In genomic region chr3:48137425-48137999, GRCh38 we compare ENCODE assay signal across 18 cellular contexts. TPM values are rescaled to one million over a fixed set of nuclear protein-coding genes. Genes with fewer than 3 reads are reported as not detected.
DNase-seq lines count a peak whose midpoint lies in the region; ATAC-seq, FAIRE-seq and TF ChIP-seq lines count a peak whose summit lies in the region.
"Had no signal": no experiment of that assay in that cellular context is flagged by ENCODE, and none has a peak within 500 bp of the region (broad histone marks: within the 10 kb centered on the region; RNA-seq: fewer than 3 reads in every experiment).

No MANE protein-coding gene starts in this region.

- intact Hi-C loops in K562 (cut with micrococcal nuclease) (no loop called here), posterior vena cava (cut with DNase I) (no loop called here)

- 32% methylated on average over 7 of the region's 7 CpGs for WGBS in K562 (ENCODE audit: insufficient coverage, low coverage, missing lambda C conversion rate)
- 85% methylated on average over 7 of the region's 7 CpGs; no CpG with 5 or more reads in 1 of the 2 experiments for WGBS in H1 (ENCODE audit: extremely low coverage in 1 of 2, insufficient coverage in 1 of 2, insufficient read length in 1 of 2, insufficient replicate concordance in 2 of 2, low coverage in 1 of 2, low lambda C conversion rate in 2 of 2, missing lambda C conversion rate in 1 of 2), 2 experiments

- in situ Hi-C loops in K562 (cut with MboI): no loop called here

- no peaks in the 10 kb centered on the region for H3K9me1 ChIP-seq in K562 (ENCODE audit: control insufficient read depth, insufficient read depth, low read length)

- H2BK15ac ChIP-seq in H1 (ENCODE audit: low read length): no peak overlapping the region

- H3K36me3 ChIP-seq in K562 (ENCODE audit: control insufficient read depth, insufficient read depth, low read length) (no peaks in the 10 kb centered on the region), H1 (ENCODE audit: control insufficient read depth in 2 of 4, insufficient read depth in 4 of 4, low read length in 3 of 4) (no peaks in the 10 kb centered on the region)
- H3K36me3 ChIP-seq: BLaER1 had no signal

- H3K4me1 ChIP-seq in K562 (replicated peaks in 1 of 2; ENCODE audit: control insufficient read depth in 2 of 2, insufficient read depth in 2 of 2, low read length in 2 of 2) (peaks cover 0 to 4% of the 10 kb centered on the region in 2 experiments; a peak in 2 of 5 replicates), H1 (replicated peaks in 1 of 4; ENCODE audit: control insufficient read depth in 3 of 4, insufficient read depth in 4 of 4, low read length in 3 of 4) (peaks cover 0 to 4% (median 3%) of the 10 kb centered on the region in 4 experiments; a peak in 3 of 7 replicates)

- no peak overlapping the region for H3K56ac ChIP-seq in H1 (replicated peaks; ENCODE audit: insufficient read length, low read depth, low read length)

- no peak overlapping the region for H2AK5ac ChIP-seq in H1 (ENCODE audit: low read depth, low read length)

- H3K14ac ChIP-seq in H1 (ENCODE audit: insufficient read length): no peak overlapping the region

- no peak for DNase-seq in K562 (ENCODE audit: extremely low read depth in 1 of 4, low spot score in 3 of 4)
- no peak for DNase-seq in H1 (ENCODE audit: low read depth in 1 of 2, low spot score in 2 of 2)
- DNase-seq in NCI-H2107 treated with DMSO at 0.1 percent for 48 hours (lab: John Stamatoyannopoulos, UW; ENCODE audit: unreplicated experiment): no peak
- DNase-seq in posterior vena cava (ENCODE audit: low spot score): no peak
- no peak for DNase-seq in stimulated activated CD4-positive, alpha-beta T cell treated with anti-CD3 and anti-CD28 coated beads, Interleukin-2, amount 100 ng/mL, for 48 hours
- DNase-seq: Calu3; CD4-positive, alpha-beta memory T cell; DMS79 treated with DMSO at 0.1 percent for 48 hours; GF-D8; H7; HFFc6 had no signal

- H3K79me1 ChIP-seq in H1 (ENCODE audit: low read depth, low read length): no peaks in the 10 kb centered on the region

- TF ChIP-seq CTCF in K562 (IDR thresholded peaks at IDR 0.05 in 2 of 3, conservative IDR thresholded peaks at IDR 0.05 in 1 of 3; ENCODE audit: insufficient read depth in 2 of 3, low read depth in 1 of 3, low read length in 3 of 3): no peak
- TF ChIP-seq CTCF in H1 (IDR thresholded peaks at IDR 0.05; ENCODE audit: control extremely low read depth in 1 of 3, insufficient read depth in 1 of 3, low read depth in 1 of 3, low read length in 3 of 3): no peak

- H3K9me3 ChIP-seq in K562 (replicated peaks; ENCODE audit: control insufficient read depth, insufficient read depth, low read depth, low read length) (no peaks in the 10 kb centered on the region), H1 (ENCODE audit: insufficient read depth in 2 of 2, low read depth in 1 of 2, low read length in 1 of 2) (no peaks in the 10 kb centered on the region)
- H3K9me3 ChIP-seq: BLaER1 had no signal

- no peaks in the 10 kb centered on the region for H3K23me2 ChIP-seq in H1 (ENCODE audit: low read depth, low read length)

- no peak overlapping the region for H3K4ac ChIP-seq in H1 (replicated peaks; ENCODE audit: insufficient read length, low read depth, low read length)

- no peak overlapping the region for H2BK20ac ChIP-seq in H1 (ENCODE audit: low read length)

- H2BK5ac ChIP-seq in H1 (ENCODE audit: low read depth, low read length): no peak overlapping the region

- TF ChIP-seq POLR2A in K562 (conservative IDR thresholded peaks at IDR 0.05) (no peak), H1 (IDR thresholded peaks at IDR 0.05; ENCODE audit: control extremely low read depth in 1 of 2, low read depth in 2 of 2, low read length in 2 of 2) (no peak)

- TF ChIP-seq RAD21 in K562 (CRISPR knock-in tag; conservative IDR thresholded peaks at IDR 0.05 in 1 of 2, IDR thresholded peaks at IDR 0.05 in 1 of 2): no peak
- TF ChIP-seq RAD21 in H1 (IDR thresholded peaks at IDR 0.05 in 1 of 2, conservative IDR thresholded peaks at IDR 0.05 in 1 of 2; ENCODE audit: low read depth in 2 of 2, low read length in 2 of 2): no peak

- POLR2A ChIA-PET in K562 (lab: Yijun Ruan, JAX) (interaction anchor here (0.6 kb wide), 1 partner anchor 593 kb away, joined by 5 read pairs; no protein-coding TSS in a partner anchor), H1 (lab: Charles Lee; ENCODE audit: partially characterized antibody) (no interaction called here)

- no peak for ATAC-seq in K562
- ATAC-seq in esophagus mucosa: peak; percentile 72
- ATAC-seq: GM23338, HCT116 had no signal

- no peak overlapping the region for H4K91ac ChIP-seq in H1 (replicated peaks; ENCODE audit: insufficient read length, low read length)

- H3K27ac ChIP-seq in K562 (ENCODE audit: extremely low read depth, low read depth, low read length): no peak overlapping the region
- no peak overlapping the region for H3K27ac ChIP-seq in H1 (ENCODE audit: low read depth, low read length)
- H3K27ac ChIP-seq: BLaER1, HL-60 had no signal

- H3K79me2 ChIP-seq in K562 (ENCODE audit: control insufficient read depth, insufficient read depth, low read length): no peaks in the 10 kb centered on the region
- no peaks in the 10 kb centered on the region for H3K79me2 ChIP-seq in H1 (ENCODE audit: control insufficient read depth in 1 of 2, insufficient read depth in 2 of 2, low read length in 2 of 2)

- FAIRE-seq in K562 (lab: Jason Lieb, UNC): no peak
- no peak for FAIRE-seq in H1 (lab: Jason Lieb, UNC)
- FAIRE-seq: A204.1 had no signal

- H2BK120ac ChIP-seq in H1 (replicated peaks; ENCODE audit: low read depth, low read length): no peak overlapping the region

- BruUV-seq in K562 (replicated peaks; lab: Mats Ljungman, UMichigan): no TSS peak

- CTCF ChIA-PET in K562 (lab: Yijun Ruan, JAX; ENCODE audit: low intra/inter-chr PET ratio) (no interaction called here), H1 (lab: Charles Lee; ENCODE audit: partially characterized antibody) (interaction anchor here (1.2 to 6.3 kb wide), 2 partner anchors 13 to 15 kb away, joined by 3 to 68 read pairs; no protein-coding TSS in a partner anchor)

- H4K20me1 ChIP-seq in K562 (replicated peaks; ENCODE audit: control insufficient read depth, insufficient read depth, low read length) (no peaks in the 10 kb centered on the region), H1 (replicated peaks in 1 of 2; ENCODE audit: control insufficient read depth in 1 of 2, insufficient read depth in 2 of 2, low read length in 2 of 2) (no peaks in the 10 kb centered on the region)
- H4K20me1 ChIP-seq: BLaER1 had no signal

- no peak overlapping the region for H3K23ac ChIP-seq in H1 (ENCODE audit: insufficient read length)

- no peak overlapping the region for H4K8ac ChIP-seq in H1 (ENCODE audit: extremely low read depth, insufficient read depth, low read length)

- no peak overlapping the region for H3K18ac ChIP-seq in H1 (ENCODE audit: extremely low read depth, low read length)

- H2AFZ ChIP-seq in K562 (ENCODE audit: low read depth, low read length) (0 out of 2 replicates have a peak overlapping the region, but pooled peaks have one; percentile 56), H1 (ENCODE audit: low read length) (no peak overlapping the region)
- H2AFZ ChIP-seq: GM23338 had no signal

- H2BK12ac ChIP-seq in H1 (ENCODE audit: low read depth, low read length): peak overlapping the region; percentile 50; the same call in 1 of the 2 replicates

- peaks cover 0 to 4% of the 10 kb centered on the region in 2 experiments; a peak in 2 of 5 replicates for H3K27me3 ChIP-seq in K562 (ENCODE audit: control insufficient read depth in 2 of 2, insufficient read depth in 2 of 2, low read length in 2 of 2)
- H3K27me3 ChIP-seq in H1 (replicated peaks in 1 of 4; ENCODE audit: control insufficient read depth in 3 of 4, extremely low read depth in 1 of 4, insufficient read depth in 3 of 4, low read length in 3 of 4): no peaks in the 10 kb centered on the region
- H3K27me3 ChIP-seq: BLaER1 had no signal

- H3K9ac ChIP-seq in K562 (ENCODE audit: insufficient read depth in 1 of 2, low read depth in 2 of 2, low read length in 2 of 2): no peak overlapping the region
- no peak overlapping the region for H3K9ac ChIP-seq in H1 (replicated peaks in 1 of 4; ENCODE audit: extremely low read depth in 1 of 4, low read depth in 3 of 4, low read length in 3 of 4)
- H3K9ac ChIP-seq: BLaER1 had no signal

- H3K4me2 ChIP-seq in K562 (ENCODE audit: insufficient read depth, low read length) (no peak overlapping the region), H1 (ENCODE audit: insufficient read depth in 1 of 2, low read depth in 2 of 2, low read length in 2 of 2) (no peak overlapping the region)
- H3K4me2 ChIP-seq: GM23338 had no signal

- no peak for TF ChIP-seq EP300 in K562 (IDR thresholded peaks at IDR 0.05; ENCODE audit: low read length)
- no peak for TF ChIP-seq EP300 in H1 (IDR thresholded peaks at IDR 0.05; ENCODE audit: borderline replicate concordance in 1 of 2, low read depth in 2 of 2, low read length in 2 of 2)

- H4K5ac ChIP-seq in H1 (ENCODE audit: insufficient read length, low read depth, low read length): no peak overlapping the region

- no peak overlapping the region for H3K4me3 ChIP-seq in K562
- H3K4me3 ChIP-seq in H1 (ENCODE audit: extremely low read depth in 1 of 4, insufficient read depth in 2 of 4, low read depth in 3 of 4, low read length in 4 of 4): no peak overlapping the region
- H3K4me3 ChIP-seq: BLaER1, GM23338 had no signal

RNA-seq across cellular contexts. Expression of gene CDC25A, which starts 50.7 kb away (rescaled TPM):
- 39.9 and 44.1 TPM in 2 replicates for total RNA-seq in K562 (2011; cell fraction: chromatin; rRNA removed; ENCODE audit: low replicate concordance)
- 24.7 and 27.9 TPM in 2 replicates for total RNA-seq in K562 (2011; cell fraction: nucleolus; rRNA removed)
- 21.5 and 23.1 TPM in 2 replicates for total RNA-seq in K562 (2011; cell fraction: nucleoplasm; rRNA removed)
- total RNA-seq in K562 (2014; rRNA removed) (53.9 and 61.3 TPM in 2 replicates), K562 (2014; rRNA removed; fragmentation: Illumina TruSeq; extraction: Trizol) (52.2 and 53.9 TPM in 2 replicates), K562 (2015; rRNA removed; fragmentation: Illumina TruSeq; extraction: Trizol) (45.6 and 51.8 TPM in 2 replicates), K562 (2021) (52.0 and 59.2 TPM in 2 replicates), esophagus mucosa (3.8 TPM), posterior vena cava (under 1 TPM; 0.43 to 0.65 TPM)
- polyA plus RNA-seq in K562 (2011; rRNA removed) (27.0 and 35.8 TPM in 2 replicates), K562 (2014; fragmentation: Illumina TruSeq; extraction: Trizol) (46.5 and 56.2 TPM in 2 replicates), K562 (2014; fragmentation: Nextera tagmentation; extraction: Ambion mirVana) (1 to 10 TPM; 3.4 to 5.0 TPM), K562 (2014; rRNA removed) (30.3 and 34.7 TPM in 2 replicates), H1 (2011; rRNA removed) (20.7 and 22.2 TPM in 2 replicates)
- 19.2 and 35.0 TPM in 2 replicates for polyA plus RNA-seq in K562 (2011; cell fraction: cytosol; rRNA removed)
- 14.7 and 15.2 TPM in 2 replicates for polyA plus RNA-seq in K562 (2011; cell fraction: nucleus; rRNA removed)
- polyA plus RNA-seq in K562 (2012): 19.6 and 29.2 TPM in 2 replicates
- polyA minus RNA-seq in K562 (2011; rRNA and poly(A)+ RNA removed): 42.7 and 45.9 TPM in 2 replicates
- 30.5 and 32.1 TPM in 2 replicates for polyA minus RNA-seq in K562 (2011; cell fraction: cytosol; rRNA and poly(A)+ RNA removed)
- polyA minus RNA-seq in K562 (2011; cell fraction: nucleus; rRNA and poly(A)+ RNA removed): 15.9 and 16.6 TPM in 2 replicates
- total RNA-seq in H1 (2021; fragmentation: NEBNext Ultra II Directional; extraction: Animal tissue kit (Norgen Biotek cat#: 25700)): 62.1 and 65.0 TPM in 2 replicates
- polyA plus RNA-seq in H1 (2011; cell fraction: cytosol; rRNA removed): 24.8 TPM
- polyA plus RNA-seq in H1 (2011; cell fraction: nucleus; rRNA removed): 24.2 TPM
- polyA plus RNA-seq in H1 (2012, experiment 1 of 2): 42.7 to 47.8 TPM (median 46.8 TPM) in 4 replicates
- 34.1 TPM for polyA plus RNA-seq in H1 (2012, experiment 2 of 2)
- polyA plus RNA-seq in H1 (2013, experiment 1 of 2): 32.1 TPM
- polyA plus RNA-seq in H1 (2013, experiment 2 of 2): 32.0 TPM
- 52.1 and 67.6 TPM in 2 replicates for polyA minus RNA-seq in H1 (2011; rRNA and poly(A)+ RNA removed)
- 57.9 TPM for polyA minus RNA-seq in H1 (2011; cell fraction: cytosol; rRNA and poly(A)+ RNA removed)
- polyA minus RNA-seq in H1 (2011; cell fraction: nucleus; rRNA and poly(A)+ RNA removed): 39.8 TPM
- total RNA-seq: CD4-positive, alpha-beta memory T cell had no signal
- polyA plus RNA-seq: IgD-negative memory B cell had no signal
